In genomic region chr3:153221748-153222162, GRCh38 we compare ENCODE assay signal across 8 cellular contexts. TPM values are rescaled to one million over a fixed set of nuclear protein-coding genes. Genes with fewer than 3 reads are reported as not detected.
DNase-seq lines count a peak whose midpoint lies in the region; ATAC-seq and TF ChIP-seq lines count a peak whose summit lies in the region.

No MANE protein-coding gene starts in this region.

- intact Hi-C loops in cardiac septum (cut with DNase I): loop anchor here (5.0 kb wide), 1 partner anchor 66 kb away; no protein-coding TSS in a partner anchor

- H3K27me3 ChIP-seq in skeletal muscle tissue (ENCODE audit: control insufficient read depth in 3 of 3, insufficient read depth in 3 of 3, low read length in 3 of 3): no peaks in the 10 kb centered on the region

- peak overlapping the region; percentile 58 for H3K27ac ChIP-seq in skeletal muscle tissue (ENCODE audit: low read depth, low read length)

- DNase-seq in SIG-M5 (lab: John Stamatoyannopoulos, UW) (peak; percentile 93), cardiac septum (ENCODE audit: low spot score) (peak; percentile 86), NCI-H510A treated with DMSO at 0.1 percent for 48 hours (lab: John Stamatoyannopoulos, UW) (no peak), HEK293T (ENCODE audit: extremely low spot score) (no peak)
- DNase-seq in activated gamma-delta T cell treated with anti-CD3 and anti-CD28 coated beads, Interleukin-2, amount 50 U/mL, for 16 hours (ENCODE audit: low read depth): peak; percentile 55

- no peaks in the 10 kb centered on the region for H3K36me3 ChIP-seq in skeletal muscle tissue (ENCODE audit: control insufficient read depth in 3 of 3, insufficient read depth in 3 of 3, low read length in 3 of 3)

- H3K4me1 ChIP-seq in skeletal muscle tissue (ENCODE audit: control insufficient read depth in 3 of 3, insufficient read depth in 3 of 3, low read length in 3 of 3): peaks cover 0 to 2% (median 0%) of the 10 kb centered on the region in 3 donors

- ATAC-seq in GM18508 (IDR thresholded peaks at IDR 0.05; ENCODE audit: insufficient read depth, unreplicated experiment) (peak; percentile 84), HG03025 (IDR thresholded peaks at IDR 0.05; ENCODE audit: low FRiP score, unreplicated experiment) (peak; percentile 89)

- no peak overlapping the region for H3K9ac ChIP-seq in skeletal muscle tissue (ENCODE audit: low read depth in 1 of 3, low read length in 3 of 3)

- POLR2A ChIA-PET in HEK293T (lab: Yijun Ruan, JAX): no interaction called here

- CTCF ChIA-PET in HEK293T (lab: Yijun Ruan, JAX): no interaction called here

- no peaks in the 10 kb centered on the region for H3K9me3 ChIP-seq in skeletal muscle tissue (ENCODE audit: control insufficient read depth in 3 of 3, low read length in 3 of 3)

- no peak overlapping the region for H3K4me3 ChIP-seq in skeletal muscle tissue (ENCODE audit: low read length in 3 of 3)

TF ChIP-seq in HEK293T, 16 proteins besides CTCF, POLR2A, EP300 and RAD21:
- TF ChIP-seq ELF4 (IDR thresholded peaks at IDR 0.05) (no peak), HDGF (IDR thresholded peaks at IDR 0.05; ENCODE audit: borderline replicate concordance) (no peak), FOXK2 (IDR thresholded peaks at IDR 0.05) (no peak), ZNF384 (IDR thresholded peaks at IDR 0.05) (no peak), BHLHE40 (IDR thresholded peaks at IDR 0.05; ENCODE audit: borderline replicate concordance) (no peak), CTBP1 (IDR thresholded peaks at IDR 0.05; ENCODE audit: borderline replicate concordance) (no peak), FOXM1 (IDR thresholded peaks at IDR 0.05; ENCODE audit: borderline replicate concordance) (no peak), PKNOX1 (IDR thresholded peaks at IDR 0.05) (no peak)

RNA-seq across cellular contexts. Expression of gene RAP2B, which starts 59.7 kb away (rescaled TPM):
- total RNA-seq in cardiac septum (4.7 TPM), skeletal muscle tissue (12.0 TPM)

Comparison
In these comparisons a context has a peak if more than half of its experiments do, and no peak if none do; other contexts are left out.
1. DNase-seq: peak in SIG-M5 (single experiment), activated gamma-delta T cell treated with anti-CD3 and anti-CD28 coated beads, Interleukin-2, amount 50 U/mL, for 16 hours (single experiment) and cardiac septum (single experiment); none in NCI-H510A treated with DMSO at 0.1 percent for 48 hours (single experiment) and HEK293T (single experiment).